In genomic region chr7:158008267-158008666, GRCh38 we compare ENCODE assay signal across 23 cellular contexts.
"Had no signal": no experiment of that assay in that cellular context is flagged by ENCODE, and none has a peak within 500 bp of the region (broad histone marks: within the 10 kb centered on the region; RNA-seq: fewer than 3 reads in every experiment).

No MANE protein-coding gene starts in this region.

- H3K27ac Mint-ChIP-seq: activated CD8-positive, alpha-beta T cell treated with anti-CD3 and anti-CD28 coated beads for 36 hours; activated naive CD4-positive, alpha-beta T cell treated with anti-CD3 and anti-CD28 coated beads, Interleukin-2, amount 50 U/mL, for 24 hours; activated T-cell treated with anti-CD3 and anti-CD28 coated beads, Interleukin-2, amount 50 U/mL, for 72 hours; activated T-helper 2 cell treated with anti-CD3 and anti-CD28 coated beads, Interferon-gamma antibody, Interleukin-2, Interleukin-4, amounts not matched to agents 10 μg/mL and 5 μg/mL and 100 μg/mL, durations not matched to agents 14 hours and 24 hours and 36 hours; T-cell had no signal

- H3K27me3 ChIP-seq: cardiac muscle cell had no signal

- FAIRE-seq: TTC549 had no signal

- DNase-seq: activated CD4-positive, alpha-beta T cell treated with anti-CD3 and anti-CD28 coated beads, Interleukin-2, amount 50 U/mL, for 1 hour; activated CD4-positive, CD25-positive, alpha-beta regulatory T cell; activated CD8-positive, alpha-beta memory T cell treated with anti-CD3 and anti-CD28 coated beads, Interleukin-2, amount 50 U/mL, for 4 hours; activated CD8-positive, alpha-beta T cell treated with anti-CD3 and anti-CD28 coated beads for 36 hours; activated T-cell treated with anti-CD3 and anti-CD28 coated beads, Interleukin-2, amount 50 U/mL, for 72 hours; Karpas-422; MM.1S; NCI-H1105; NCI-H1694; NCI-H2029; NCI-H446; NCI-H524; NCI-H82; RPMI8226; T-cell; T-helper 2 cell; T1000 had no signal

- H3K4me3 Mint-ChIP-seq: activated CD8-positive, alpha-beta T cell treated with anti-CD3 and anti-CD28 coated beads for 36 hours; activated naive CD4-positive, alpha-beta T cell treated with anti-CD3 and anti-CD28 coated beads, Interleukin-2, amount 50 U/mL, for 24 hours; activated T-cell treated with anti-CD3 and anti-CD28 coated beads, Interleukin-2, amount 50 U/mL, for 72 hours; T-cell had no signal

- H3K27me3 Mint-ChIP-seq: activated CD8-positive, alpha-beta T cell treated with anti-CD3 and anti-CD28 coated beads for 36 hours; activated naive CD4-positive, alpha-beta T cell treated with anti-CD3 and anti-CD28 coated beads, Interleukin-2, amount 50 U/mL, for 24 hours; T-cell had no signal

- H3K9me3 Mint-ChIP-seq: activated CD8-positive, alpha-beta T cell treated with anti-CD3 and anti-CD28 coated beads for 36 hours; activated naive CD4-positive, alpha-beta T cell treated with anti-CD3 and anti-CD28 coated beads, Interleukin-2, amount 50 U/mL, for 24 hours; activated T-cell treated with anti-CD3 and anti-CD28 coated beads, Interleukin-2, amount 50 U/mL, for 72 hours; activated T-helper 2 cell treated with anti-CD3 and anti-CD28 coated beads, Interferon-gamma antibody, Interleukin-2, Interleukin-4, amounts not matched to agents 10 μg/mL and 5 μg/mL and 100 μg/mL, durations not matched to agents 14 hours and 24 hours and 36 hours; T-cell had no signal

- H3K4me3 ChIP-seq: cardiac muscle cell, K562, SK-N-MC had no signal

- H3K36me3 Mint-ChIP-seq: activated naive CD4-positive, alpha-beta T cell treated with anti-CD3 and anti-CD28 coated beads, Interleukin-2, amount 50 U/mL, for 24 hours; T-cell had no signal

- H3K36me3 ChIP-seq: cardiac muscle cell had no signal

- H3K27ac ChIP-seq: cardiac muscle cell, SK-N-MC had no signal
